Comparison of ENCODE assay signal across 9 cellular contexts in genomic region chr14:85464135-85464534, GRCh38.
"Had no signal": no experiment of that assay in that cellular context is flagged by ENCODE, and none has a peak within 500 bp of the region (broad histone marks: within the 10 kb centered on the region; RNA-seq: fewer than 3 reads in every experiment).

No MANE protein-coding gene starts in this region.

- H3K9me3 Mint-ChIP-seq: GM23338, H9 had no signal

- DNase-seq: H9, HCEC 1CT, KBM-7 had no signal

- H3K4me3 ChIP-seq: GM23338 had no signal

- FAIRE-seq: H1, H54, HepG2 had no signal

- H3K27ac Mint-ChIP-seq: GM23338, H9, IgD-negative memory B cell had no signal

- H3K4me1 Mint-ChIP-seq: IgD-negative memory B cell had no signal

- ATAC-seq: HepG2 had no signal

- H3K27ac ChIP-seq: HL-60 had no signal

- H3K4me3 Mint-ChIP-seq: GM23338, H9, IgD-negative memory B cell had no signal

- H3K27me3 Mint-ChIP-seq: IgD-negative memory B cell had no signal
